Comparison of ENCODE assay signal across 8 cellular contexts in the genomic region with DNA sequence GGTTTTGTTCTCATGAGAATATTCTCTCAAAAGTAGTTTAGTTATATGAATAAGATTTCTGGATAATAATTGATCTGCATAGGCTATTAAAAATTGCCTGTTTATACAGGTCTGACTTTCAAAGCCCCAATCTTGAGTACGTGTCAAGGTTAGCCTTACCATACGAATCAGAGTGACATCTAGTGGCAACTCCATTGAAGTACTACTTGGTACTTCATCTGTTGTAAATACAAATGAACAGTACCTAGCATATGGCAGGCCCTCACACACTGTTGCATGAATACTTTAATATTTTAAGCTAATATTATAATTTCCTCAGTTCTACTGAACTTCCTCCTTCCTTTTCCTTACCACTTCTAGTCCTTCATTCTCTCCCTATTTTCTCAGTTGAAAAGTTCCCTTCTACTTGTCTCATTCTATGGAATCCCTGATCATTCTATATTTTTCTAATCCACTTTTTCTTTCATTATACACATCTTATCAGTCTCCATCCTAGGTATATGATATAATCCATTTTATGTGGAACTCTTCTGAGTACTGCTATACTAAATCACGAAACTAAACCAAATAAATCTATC.
A peak's percentile ranks its signal among the peaks of the same experiment; 100 is the strongest.
DNase-seq lines count a peak whose midpoint lies in the region; ATAC-seq and TF ChIP-seq lines count a peak whose summit lies in the region.

No MANE protein-coding gene starts in this region.

- peaks cover 0 to 6% (median 4%) of the 10 kb centered on the region in 3 donors for H3K4me1 Mint-ChIP-seq in naive B cell

- H3K27me3 Mint-ChIP-seq in naive B cell: no peaks in the 10 kb centered on the region

- H3K9me3 ChIP-seq in SJCRH30 (replicated peaks): no peaks in the 10 kb centered on the region

- H3K27ac Mint-ChIP-seq in naive B cell: peak overlapping the region in 3 of 6 donors; percentile 0 to 47 (median 7)

- peak; percentile 99 for ATAC-seq in GM18511 (IDR thresholded peaks at IDR 0.05; ENCODE audit: unreplicated experiment)
- peak; percentile 89 for ATAC-seq in HG02852 (IDR thresholded peaks at IDR 0.05; ENCODE audit: unreplicated experiment)
- ATAC-seq in naive B cell (ENCODE audit: low read depth in 2 of 2): peak; percentile 85 to 94

- TF ChIP-seq CTCF in epithelial cell of esophagus (IDR thresholded peaks at IDR 0.05; ENCODE audit: insufficient read depth, low read depth, low read length, missing control alignments): peak; percentile 77

- no peak overlapping the region for H3K4me3 Mint-ChIP-seq in naive B cell

- no peaks in the 10 kb centered on the region for H3K36me3 ChIP-seq in SJCRH30

- no peaks in the 10 kb centered on the region for H3K9me3 Mint-ChIP-seq in naive B cell

- H3K4me3 ChIP-seq in SJCRH30: no peak overlapping the region
- no peak overlapping the region for H3K4me3 ChIP-seq in epithelial cell of esophagus (ENCODE audit: low read length)

- H3K27ac ChIP-seq in SJCRH30: no peak overlapping the region

- DNase-seq in CD1c-positive myeloid dendritic cell (ENCODE audit: extremely low spot score) (peak; percentile 72), NCI-H1105 (lab: John Stamatoyannopoulos, UW) (peak; percentile 28), SJCRH30 (peak; percentile 37 to 76), epithelial cell of esophagus (ENCODE audit: low read depth) (peak; percentile 81), naive B cell (peak; percentile 35), posterior vena cava (ENCODE audit: low spot score) (no peak)

- no peaks in the 10 kb centered on the region for H3K4me1 ChIP-seq in SJCRH30

- no peaks in the 10 kb centered on the region for H3K27me3 ChIP-seq in SJCRH30

- H3K36me3 Mint-ChIP-seq in naive B cell: peaks cover 0 to 4% of the 10 kb centered on the region in 2 donors

- intact Hi-C loops in posterior vena cava (cut with DNase I): no loop called here
